In genomic region chr20:63568170-63568981, GRCh38 we compare ENCODE assay signal across 12 cellular contexts. TPM values are rescaled to one million over a fixed set of nuclear protein-coding genes. Genes with fewer than 3 reads are reported as not detected.
DNase-seq lines count a peak whose midpoint lies in the region; ATAC-seq and TF ChIP-seq lines count a peak whose summit lies in the region.
"Had no signal": no experiment of that assay in that cellular context is flagged by ENCODE, and none has a peak within 500 bp of the region (broad histone marks: within the 10 kb centered on the region; RNA-seq: fewer than 3 reads in every experiment).

No MANE protein-coding gene starts in this region.

- H3K4me3 ChIP-seq in GM12875 (ENCODE audit: low read depth, low read length) (peak overlapping the region; percentile 21), mononuclear cell (ENCODE audit: low read length) (peak overlapping the region; percentile 22)
- H3K4me3 ChIP-seq: dorsolateral prefrontal cortex, neural progenitor cell had no signal

- peak; percentile 26 for ATAC-seq in GM21528 (IDR thresholded peaks at IDR 0.05; ENCODE audit: low FRiP score, unreplicated experiment)

- H3K9me3 ChIP-seq in mononuclear cell (ENCODE audit: low read depth, low read length) = no peaks in the 10 kb centered on the region

- H3K4me1 ChIP-seq in mononuclear cell (ENCODE audit: insufficient read depth, low read length) = peaks cover 46% of the 10 kb centered on the region
- H3K4me1 ChIP-seq: neural progenitor cell had no signal

- no peak for TF ChIP-seq CTCF in GM12875 (IDR thresholded peaks at IDR 0.05; ENCODE audit: borderline replicate concordance, insufficient read depth, low read depth, low read length)

- no peaks in the 10 kb centered on the region for H3K27me3 ChIP-seq in mononuclear cell (ENCODE audit: insufficient read depth, low read length)

- DNase-seq in RPMI8226 (peak; percentile 65), SKM-1 treated with dmso at 0.1 percent for 144 hours (lab: John Stamatoyannopoulos, UW; ENCODE audit: unreplicated experiment) (no peak), pons (ENCODE audit: low spot score) (no peak), SK-N-DZ (ENCODE audit: low spot score) (no peak), HUDEP-2 (lab: John Stamatoyannopoulos, UW; ENCODE audit: unreplicated experiment in 76 of 76) (no peak)
- DNase-seq: H9 had no signal

RNA-seq across cellular contexts. Expression of gene HELZ2, which starts 5.7 kb away (rescaled TPM):
- 49.0 TPM for total RNA-seq in mononuclear cell
- polyA plus RNA-seq in SK-N-DZ (2014; cell fraction: cytosol; rRNA removed) = 0.23 and 0.97 TPM in 2 replicates
- polyA plus RNA-seq in SK-N-DZ (2014; cell fraction: nucleus; rRNA removed) = 0.69 and 1.7 TPM in 2 replicates

RNA-seq across cellular contexts. Expression of gene FNDC11, which starts 14.4 kb away (rescaled TPM):
- total RNA-seq in mononuclear cell = 0.84 TPM
- polyA plus RNA-seq in SK-N-DZ (2014; cell fraction: cytosol; rRNA removed) = 0.09 and 0.43 TPM in 2 replicates
- polyA plus RNA-seq in SK-N-DZ (2014; cell fraction: nucleus; rRNA removed) = 0.76 and 0.86 TPM in 2 replicates

RNA-seq across cellular contexts. Expression of gene SRMS, which starts 20.8 kb away (rescaled TPM):
- not detected for total RNA-seq in mononuclear cell
- not detected in 2 replicates for polyA plus RNA-seq in SK-N-DZ (2014; cell fraction: cytosol; rRNA removed)
- polyA plus RNA-seq in SK-N-DZ (2014; cell fraction: nucleus; rRNA removed) = not detected in 2 replicates
- total RNA-seq: dorsolateral prefrontal cortex, LHCN-M2 had no signal

RNA-seq across cellular contexts. Expression of gene PTK6, which starts 31.2 kb away (rescaled TPM):
- 0.52 TPM for total RNA-seq in mononuclear cell
- not detected in 2 replicates for polyA plus RNA-seq in SK-N-DZ (2014; cell fraction: cytosol; rRNA removed)
- not detected in 2 replicates for polyA plus RNA-seq in SK-N-DZ (2014; cell fraction: nucleus; rRNA removed)

RNA-seq across cellular contexts. Expression of gene PPDPF, which starts 47.8 kb away (rescaled TPM):
- total RNA-seq in mononuclear cell = 57.6 TPM
- polyA plus RNA-seq in SK-N-DZ (2014; cell fraction: cytosol; rRNA removed) = 57.4 and 64.4 TPM in 2 replicates
- 31.6 and 40.3 TPM in 2 replicates for polyA plus RNA-seq in SK-N-DZ (2014; cell fraction: nucleus; rRNA removed)
